8 cellular contexts compared by ENCODE assay signal in genomic region chr12:114684098-114684869, GRCh38. TPM values are rescaled to one million over a fixed set of nuclear protein-coding genes. Genes with fewer than 3 reads are reported as not detected.
DNase-seq lines count a peak whose midpoint lies in the region; ATAC-seq and TF ChIP-seq lines count a peak whose summit lies in the region.

TBX3 (minus strand) TSS chr12:114684175; CDS start chr12:114683200, 975 bp downstream.

- peaks cover 2% of the 10 kb centered on the region for H3K27me3 ChIP-seq in mesendoderm (ENCODE audit: insufficient read depth, low read length, poor library complexity)

- peak within 1 kb of the TSS; percentile 89 for H2BK5ac ChIP-seq in mesendoderm (ENCODE audit: low read length)

- DNase-seq in NCI-H345 treated with DMSO at 0.1 percent for 48 hours (lab: John Stamatoyannopoulos, UW; ENCODE audit: unreplicated experiment) (peak; percentile 97), epithelial cell of esophagus (ENCODE audit: low read depth) (peak; percentile 99), mesendoderm (peak; percentile 100), AML-193 (lab: John Stamatoyannopoulos, UW) (no peak)
- peak; percentile 78 for DNase-seq in activated CD8-positive, alpha-beta memory T cell treated with anti-CD3 and anti-CD28 coated beads, Interleukin-2, amount 50 U/mL, for 48 hours
- peak; percentile 40 to 59 for DNase-seq in stimulated activated CD8-positive, alpha-beta memory T cell treated with anti-CD3 and anti-CD28 coated beads, Interleukin-15, amount 100 ng/mL, for 48 hours (ENCODE audit: low read depth in 2 of 2)

- peak within 1 kb of the TSS; percentile 99 for H3K27ac ChIP-seq in 22Rv1
- peak within 1 kb of the TSS; percentile 87 for H3K27ac ChIP-seq in mesendoderm (ENCODE audit: low read depth, low read length)

- peak within 1 kb of the TSS; percentile 93 for H3K18ac ChIP-seq in mesendoderm (ENCODE audit: low read length)

- H4K5ac ChIP-seq in mesendoderm (ENCODE audit: low read length), result peak within 1 kb of the TSS; percentile 50

- TF ChIP-seq CTCF in 22Rv1 (IDR thresholded peaks at IDR 0.05), result peak; percentile 87
- TF ChIP-seq CTCF in epithelial cell of esophagus (IDR thresholded peaks at IDR 0.05; ENCODE audit: insufficient read depth, low read depth, low read length, missing control alignments), result peak; percentile 56

- H3K79me2 ChIP-seq in mesendoderm (ENCODE audit: control insufficient read depth, insufficient read depth, low read length), result peaks cover 43% of the 10 kb centered on the region

- H2BK15ac ChIP-seq in mesendoderm (replicated peaks; ENCODE audit: low read depth), result no peak within 1 kb of the TSS

- H2BK120ac ChIP-seq in mesendoderm (ENCODE audit: low read depth, low read length), result peak within 1 kb of the TSS; percentile 67

- H3K9ac ChIP-seq in mesendoderm (ENCODE audit: low read length), result peak within 1 kb of the TSS; percentile 94

- H3K79me1 ChIP-seq in mesendoderm (ENCODE audit: low read length), result peaks cover 2% of the 10 kb centered on the region

- peak within 1 kb of the TSS; percentile 85 for H3K23ac ChIP-seq in mesendoderm (ENCODE audit: low read length)

- peak; percentile 77 for ATAC-seq in GM21381 (IDR thresholded peaks at IDR 0.05; ENCODE audit: unreplicated experiment)

- peak within 1 kb of the TSS; percentile 70 for H2AK5ac ChIP-seq in mesendoderm (ENCODE audit: low read length)

- peaks cover 1% of the 10 kb centered on the region for H3K36me3 ChIP-seq in mesendoderm (ENCODE audit: control insufficient read depth, insufficient read depth, low read length)

- peak within 1 kb of the TSS; percentile 94 for H3K56ac ChIP-seq in mesendoderm (ENCODE audit: low read length)

- peaks cover 18% of the 10 kb centered on the region for H3K4me1 ChIP-seq in mesendoderm (ENCODE audit: control insufficient read depth, low read depth, low read length)

- peak within 1 kb of the TSS; percentile 58 for H3K4me3 ChIP-seq in epithelial cell of esophagus (ENCODE audit: low read length)
- peak within 1 kb of the TSS; percentile 58 for H3K4me3 ChIP-seq in mesendoderm (ENCODE audit: low read length)

- no CpG with 5 or more reads among the region's 76 CpGs for WGBS in mesendoderm (ENCODE audit: extremely low coverage, insufficient coverage, low lambda C conversion rate)

- peak within 1 kb of the TSS; percentile 93 for H3K4ac ChIP-seq in mesendoderm (ENCODE audit: low read depth, low read length)

- H3K4me2 ChIP-seq in mesendoderm (ENCODE audit: low read length), result peak within 1 kb of the TSS; percentile 98

- no peak within 1 kb of the TSS for H4K8ac ChIP-seq in mesendoderm (ENCODE audit: low read depth, low read length)

RNA-seq across cellular contexts. Expression of gene TBX3, which starts in this region (rescaled TPM):
- 2.1 TPM for polyA plus RNA-seq in mesendoderm (2013, experiment 1 of 2)
- 2.1 TPM for polyA plus RNA-seq in mesendoderm (2013, experiment 2 of 2)

Comparison
In these comparisons a context has a peak if more than half of its experiments do, and no peak if none do; other contexts are left out.
1. DNase-seq: peak in NCI-H345 treated with DMSO at 0.1 percent for 48 hours (single experiment), activated CD8-positive, alpha-beta memory T cell treated with anti-CD3 and anti-CD28 coated beads, Interleukin-2, amount 50 U/mL, for 48 hours (single experiment), epithelial cell of esophagus (single experiment), mesendoderm (single experiment) and stimulated activated CD8-positive, alpha-beta memory T cell treated with anti-CD3 and anti-CD28 coated beads, Interleukin-15, amount 100 ng/mL, for 48 hours (2 of 2); none in AML-193 (0 of 2).